In the genomic region with DNA sequence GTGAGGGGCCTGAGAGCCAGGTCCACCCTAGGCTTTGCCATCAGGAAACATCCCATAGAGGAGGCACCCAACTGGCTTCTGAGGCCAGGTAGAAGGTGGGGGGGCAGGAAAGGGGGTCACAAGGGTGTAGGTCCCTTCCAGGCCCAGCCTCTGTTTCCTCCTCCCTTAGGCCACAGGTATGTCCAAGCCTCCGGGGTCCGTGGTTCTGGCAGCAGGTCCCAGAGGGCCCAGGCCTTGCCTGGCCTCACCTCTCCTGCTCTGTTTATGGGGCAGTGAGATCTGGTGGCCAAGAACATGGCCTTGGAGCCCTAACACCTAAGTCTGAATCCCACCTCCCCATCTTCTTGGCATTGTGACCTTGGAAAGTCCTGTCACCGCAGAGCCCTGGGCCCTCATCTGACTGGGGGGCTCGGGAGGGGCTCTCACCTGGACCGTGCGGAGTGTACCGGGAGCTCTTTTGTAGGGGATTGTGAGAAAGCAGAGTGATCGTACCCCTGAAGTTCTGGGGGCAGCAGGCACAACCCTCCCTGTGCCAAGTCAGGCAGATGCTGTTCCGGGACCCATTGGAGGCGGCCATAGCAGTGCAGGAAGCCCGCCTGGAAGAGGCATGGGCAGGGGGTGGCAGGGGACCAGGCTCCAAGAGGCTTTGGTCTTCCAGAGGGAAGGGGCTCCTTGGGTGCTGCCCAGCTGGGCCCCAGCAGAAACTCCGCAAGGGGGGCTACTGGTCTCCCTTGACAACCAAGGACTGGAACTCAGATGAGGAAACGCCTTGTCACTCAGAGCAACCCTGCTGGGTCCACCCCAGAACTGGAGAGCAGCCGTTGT, we compare ENCODE assay signal across 1 cellular context.
TF ChIP-seq lines count a peak whose summit lies in the region.

No MANE protein-coding gene starts in this region.

TF ChIP-seq in H1, 55 proteins besides CTCF, POLR2A, EP300 and RAD21:
- TF ChIP-seq TAF7 (optimal IDR thresholded peaks at IDR 0.05; ENCODE audit: borderline replicate concordance, low read depth, low read length) (no peak), TBP (IDR thresholded peaks at IDR 0.05; ENCODE audit: low read depth, low read length) (no peak), MAFK (IDR thresholded peaks at IDR 0.05; ENCODE audit: low read depth, low read length) (no peak), TAF1 (IDR thresholded peaks at IDR 0.05; ENCODE audit: low read depth, low read length) (no peak)
TF ChIP-seq in H1: peak in this region for 0.
